13 cellular contexts compared by ENCODE assay signal in genomic region chr1:119323216-119323982, GRCh38. TPM values are rescaled to one million over a fixed set of nuclear protein-coding genes. Genes with fewer than 3 reads are reported as not detected.
A peak's percentile ranks its signal among the peaks of the same experiment; 100 is the strongest.
DNase-seq lines count a peak whose midpoint lies in the region; ATAC-seq and TF ChIP-seq lines count a peak whose summit lies in the region.
"Had no signal": no experiment of that assay in that cellular context is flagged by ENCODE, and none has a peak within 500 bp of the region (broad histone marks: within the 10 kb centered on the region; RNA-seq: fewer than 3 reads in every experiment).

No MANE protein-coding gene starts in this region.

- H3K9me2 ChIP-seq in Karpas-422 (replicated peaks; ENCODE audit: insufficient read depth, low read length), result no peaks in the 10 kb centered on the region

- no peak overlapping the region for H3K4me3 ChIP-seq in right atrium auricular region
- no peak overlapping the region for H3K4me3 ChIP-seq in Karpas-422 (ENCODE audit: low read length)
- no peak overlapping the region for H3K4me3 ChIP-seq in upper lobe of right lung
- H3K4me3 ChIP-seq: esophagus squamous epithelium, uterus had no signal

- no peaks in the 10 kb centered on the region for H4K20me1 ChIP-seq in Karpas-422 (ENCODE audit: insufficient read depth, low read depth, low read length)

- TF ChIP-seq CTCF in right atrium auricular region (IDR thresholded peaks at IDR 0.05), result no peak
- TF ChIP-seq CTCF in upper lobe of right lung (IDR thresholded peaks at IDR 0.05), result no peak

- intact Hi-C loops in Right ventricle myocardium inferior (cut with DNase I), result no loop called here
- intact Hi-C loops in upper lobe of right lung (cut with DNase I), result no loop called here
- intact Hi-C loops in activated T-helper 2 cell treated with anti-CD3 and anti-CD28 coated beads, Interferon-gamma antibody, Interleukin-2, Interleukin-4, amounts not matched to agents 10 μg/mL and 5 μg/mL and 100 μg/mL, durations not matched to agents 14 hours and 24 hours and 36 hours (cut with micrococcal nuclease), result no loop called here
- intact Hi-C loops in head of caudate nucleus (cut with DNase I), result no loop called here
- intact Hi-C loops in activated CD4-positive, alpha-beta T cell treated with anti-CD3 and anti-CD28 coated beads, Interleukin-2, amount 10 ng/mL, durations not matched to agents 24 days and 14 days (cut with micrococcal nuclease), result no loop called here

- H3K27ac ChIP-seq in right atrium auricular region (no peak overlapping the region), Karpas-422 (ENCODE audit: low read length) (no peak overlapping the region), upper lobe of right lung (no peak overlapping the region)
- H3K27ac ChIP-seq: esophagus squamous epithelium, uterus had no signal

- H3K9me3 Mint-ChIP-seq in activated T-helper 2 cell treated with anti-CD3 and anti-CD28 coated beads, Interferon-gamma antibody, Interleukin-2, Interleukin-4, amounts not matched to agents 10 μg/mL and 5 μg/mL and 100 μg/mL, durations not matched to agents 14 hours and 24 hours and 36 hours, result no peaks in the 10 kb centered on the region
- no peaks in the 10 kb centered on the region for H3K9me3 Mint-ChIP-seq in activated CD4-positive, alpha-beta T cell treated with anti-CD3 and anti-CD28 coated beads, Interleukin-2, amount 10 ng/mL, durations not matched to agents 24 days and 14 days
- H3K9me3 Mint-ChIP-seq: mesothelial cell of epicardium had no signal

- no peaks in the 10 kb centered on the region for H3K36me3 ChIP-seq in right atrium auricular region
- no peaks in the 10 kb centered on the region for H3K36me3 ChIP-seq in Karpas-422 (ENCODE audit: insufficient read depth, low read length)
- H3K36me3 ChIP-seq in upper lobe of right lung, result no peaks in the 10 kb centered on the region
- H3K36me3 ChIP-seq: esophagus squamous epithelium, uterus had no signal

- DNase-seq in Right ventricle myocardium inferior (ENCODE audit: missing footprints), result no peak
- DNase-seq in right atrium auricular region (ENCODE audit: low spot score), result no peak
- DNase-seq in Karpas-422, result peak; percentile 70
- DNase-seq in upper lobe of right lung, result no peak
- no peak for DNase-seq in activated T-helper 2 cell treated with anti-CD3 and anti-CD28 coated beads, Interferon-gamma antibody, Interleukin-2, Interleukin-4, amounts not matched to agents 10 μg/mL and 5 μg/mL and 100 μg/mL, durations not matched to agents 14 hours and 24 hours and 36 hours (ENCODE audit: low spot score)
- no peak for DNase-seq in head of caudate nucleus
- DNase-seq in activated CD4-positive, alpha-beta T cell treated with anti-CD3 and anti-CD28 coated beads, Interleukin-2, amount 10 ng/mL, durations not matched to agents 24 days and 14 days, result no peak
- DNase-seq: esophagus squamous epithelium; NCI-H1048; stimulated activated CD4-positive, alpha-beta T cell treated with anti-CD3 and anti-CD28 coated beads, Interleukin-1b, Interleukin-23, amount 100 ng/mL, for 48 hours; uterus had no signal

- H3K4me1 Mint-ChIP-seq in activated T-helper 2 cell treated with anti-CD3 and anti-CD28 coated beads, Interferon-gamma antibody, Interleukin-2, Interleukin-4, amounts not matched to agents 10 μg/mL and 5 μg/mL and 100 μg/mL, durations not matched to agents 14 hours and 24 hours and 36 hours (ENCODE audit: low read depth), result peaks cover 12% of the 10 kb centered on the region
- peaks cover 20% of the 10 kb centered on the region for H3K4me1 Mint-ChIP-seq in activated CD4-positive, alpha-beta T cell treated with anti-CD3 and anti-CD28 coated beads, Interleukin-2, amount 10 ng/mL, durations not matched to agents 24 days and 14 days

- H3K79me2 ChIP-seq in Karpas-422 (ENCODE audit: low read length), result no peaks in the 10 kb centered on the region

- H3K4me1 ChIP-seq in right atrium auricular region, result peaks cover 0 to 12% of the 10 kb centered on the region in 2 donors
- peaks cover 10% of the 10 kb centered on the region for H3K4me1 ChIP-seq in Karpas-422 (ENCODE audit: low read length)
- H3K4me1 ChIP-seq in upper lobe of right lung, result no peaks in the 10 kb centered on the region
- H3K4me1 ChIP-seq: uterus had no signal

- H3K27ac Mint-ChIP-seq in activated T-helper 2 cell treated with anti-CD3 and anti-CD28 coated beads, Interferon-gamma antibody, Interleukin-2, Interleukin-4, amounts not matched to agents 10 μg/mL and 5 μg/mL and 100 μg/mL, durations not matched to agents 14 hours and 24 hours and 36 hours, result no peak overlapping the region
- no peak overlapping the region for H3K27ac Mint-ChIP-seq in activated CD4-positive, alpha-beta T cell treated with anti-CD3 and anti-CD28 coated beads, Interleukin-2, amount 10 ng/mL, durations not matched to agents 24 days and 14 days
- H3K27ac Mint-ChIP-seq: mesothelial cell of epicardium had no signal

- H2AFZ ChIP-seq in Karpas-422 (ENCODE audit: low read length), result no peak overlapping the region

- ATAC-seq in Right ventricle myocardium inferior, result peak; percentile 52
- ATAC-seq in HG02678 (IDR thresholded peaks at IDR 0.05; ENCODE audit: unreplicated experiment), result peak; percentile 83
- ATAC-seq in upper lobe of right lung, result peak; percentile 59

- no peaks in the 10 kb centered on the region for H3K27me3 Mint-ChIP-seq in activated T-helper 2 cell treated with anti-CD3 and anti-CD28 coated beads, Interferon-gamma antibody, Interleukin-2, Interleukin-4, amounts not matched to agents 10 μg/mL and 5 μg/mL and 100 μg/mL, durations not matched to agents 14 hours and 24 hours and 36 hours (ENCODE audit: low read depth)
- peaks cover 7% of the 10 kb centered on the region for H3K27me3 Mint-ChIP-seq in activated CD4-positive, alpha-beta T cell treated with anti-CD3 and anti-CD28 coated beads, Interleukin-2, amount 10 ng/mL, durations not matched to agents 24 days and 14 days

- no peak overlapping the region for H3K4me2 ChIP-seq in Karpas-422 (ENCODE audit: low read depth, low read length, poor library complexity, severe bottlenecking)

- H3K27me3 ChIP-seq in right atrium auricular region (no peaks in the 10 kb centered on the region), Karpas-422 (ENCODE audit: low read length) (no peaks in the 10 kb centered on the region), upper lobe of right lung (no peaks in the 10 kb centered on the region)
- H3K27me3 ChIP-seq: esophagus squamous epithelium, uterus had no signal

- H3K36me3 Mint-ChIP-seq in activated T-helper 2 cell treated with anti-CD3 and anti-CD28 coated beads, Interferon-gamma antibody, Interleukin-2, Interleukin-4, amounts not matched to agents 10 μg/mL and 5 μg/mL and 100 μg/mL, durations not matched to agents 14 hours and 24 hours and 36 hours (ENCODE audit: low read depth), result no peaks in the 10 kb centered on the region
- H3K36me3 Mint-ChIP-seq in activated CD4-positive, alpha-beta T cell treated with anti-CD3 and anti-CD28 coated beads, Interleukin-2, amount 10 ng/mL, durations not matched to agents 24 days and 14 days (ENCODE audit: low read depth), result no peaks in the 10 kb centered on the region
- H3K36me3 Mint-ChIP-seq: mesothelial cell of epicardium had no signal

- H3K9me3 ChIP-seq in right atrium auricular region (no peaks in the 10 kb centered on the region), Karpas-422 (ENCODE audit: low read length) (no peaks in the 10 kb centered on the region), upper lobe of right lung (no peaks in the 10 kb centered on the region)
- H3K9me3 ChIP-seq: esophagus squamous epithelium, uterus had no signal

- no peak overlapping the region for H3K4me3 Mint-ChIP-seq in activated T-helper 2 cell treated with anti-CD3 and anti-CD28 coated beads, Interferon-gamma antibody, Interleukin-2, Interleukin-4, amounts not matched to agents 10 μg/mL and 5 μg/mL and 100 μg/mL, durations not matched to agents 14 hours and 24 hours and 36 hours (ENCODE audit: low read depth)
- H3K4me3 Mint-ChIP-seq in activated CD4-positive, alpha-beta T cell treated with anti-CD3 and anti-CD28 coated beads, Interleukin-2, amount 10 ng/mL, durations not matched to agents 24 days and 14 days, result no peak overlapping the region
- H3K4me3 Mint-ChIP-seq: mesothelial cell of epicardium had no signal

- H3K9ac ChIP-seq in Karpas-422 (ENCODE audit: low read length), result no peak overlapping the region

RNA-seq across cellular contexts. Expression of gene HAO2, which starts 45.2 kb away (rescaled TPM):
- not detected for total RNA-seq in Right ventricle myocardium inferior
- not detected for total RNA-seq in right atrium auricular region
- total RNA-seq in Karpas-422 (2014; rRNA removed; shearing (Covaris generic); ENCODE audit: low replicate concordance), result not detected in 2 replicates
- not detected for total RNA-seq in upper lobe of right lung
- total RNA-seq in activated T-helper 2 cell treated with anti-CD3 and anti-CD28 coated beads, Interferon-gamma antibody, Interleukin-2, Interleukin-4, amounts not matched to agents 10 μg/mL and 5 μg/mL and 100 μg/mL, durations not matched to agents 14 hours and 24 hours and 36 hours, result not detected in 2 replicates
- not detected in 2 replicates for total RNA-seq in activated CD4-positive, alpha-beta T cell treated with anti-CD3 and anti-CD28 coated beads, Interleukin-2, amount 10 ng/mL, durations not matched to agents 24 days and 14 days
- total RNA-seq: esophagus squamous epithelium, mesothelial cell of epicardium had no signal
